ENCODE assay signal across 8 cellular contexts in genomic region chr5:143434261-143435206, GRCh38. TPM values are rescaled to one million over a fixed set of nuclear protein-coding genes. Genes with fewer than 3 reads are reported as not detected.
DNase-seq lines count a peak whose midpoint lies in the region; ATAC-seq lines count a peak whose summit lies in the region.

No MANE protein-coding gene starts in this region.

- no peaks in the 10 kb centered on the region for H3K27me3 Mint-ChIP-seq in activated CD8-positive, alpha-beta memory T cell treated with anti-CD3 and anti-CD28 coated beads, Interleukin-2, amount 10 ng/mL, durations not matched to agents 7 days and 5 days

- H3K36me3 Mint-ChIP-seq in activated CD8-positive, alpha-beta memory T cell treated with anti-CD3 and anti-CD28 coated beads, Interleukin-2, amount 10 ng/mL, durations not matched to agents 7 days and 5 days: no peaks in the 10 kb centered on the region

- H3K4me3 ChIP-seq in skeletal muscle satellite cell (ENCODE audit: low read length): no peak overlapping the region

- peaks cover 45% of the 10 kb centered on the region for H3K4me1 Mint-ChIP-seq in activated CD8-positive, alpha-beta memory T cell treated with anti-CD3 and anti-CD28 coated beads, Interleukin-2, amount 10 ng/mL, durations not matched to agents 7 days and 5 days

- no peaks in the 10 kb centered on the region for H3K36me3 ChIP-seq in skeletal muscle satellite cell (ENCODE audit: insufficient read depth, low read length)

- CTCF ChIA-PET in activated CD8-positive, alpha-beta memory T cell treated with anti-CD3 and anti-CD28 coated beads, Interleukin-2, amount 10 ng/mL, durations not matched to agents 7 days and 5 days (lab: Charles Lee): interaction anchor here (1.1 to 1.5 kb wide), 3 partner anchors 9 to 390 kb away, joined by 4 to 6 read pairs (median 5); partner anchors contain the start of gene NR3C1

- H3K9me3 Mint-ChIP-seq in activated CD8-positive, alpha-beta memory T cell treated with anti-CD3 and anti-CD28 coated beads, Interleukin-2, amount 10 ng/mL, durations not matched to agents 7 days and 5 days (ENCODE audit: low read depth): no peaks in the 10 kb centered on the region

- H3K4me3 Mint-ChIP-seq in activated CD8-positive, alpha-beta memory T cell treated with anti-CD3 and anti-CD28 coated beads, Interleukin-2, amount 10 ng/mL, durations not matched to agents 7 days and 5 days: peak overlapping the region; percentile 78

- no peak for DNase-seq in activated CD8-positive, alpha-beta memory T cell treated with anti-CD3 and anti-CD28 coated beads, Interleukin-2, amount 10 ng/mL, durations not matched to agents 7 days and 5 days
- no peak for DNase-seq in activated CD8-positive, alpha-beta memory T cell treated with anti-CD3 and anti-CD28 coated beads for 24 hours
- DNase-seq in SHP77 (lab: John Stamatoyannopoulos, UW): peak; percentile 56 to 66
- DNase-seq in central memory CD4-positive, alpha-beta T cell: peak; percentile 79
- DNase-seq in midbrain (lab: John Stamatoyannopoulos, UW): no peak
- no peak for DNase-seq in NCI-H226
- no peak for DNase-seq in EL

- peak overlapping the region; percentile 50 for H3K4me2 ChIP-seq in skeletal muscle satellite cell (ENCODE audit: low read length)

- H3K9me3 ChIP-seq in skeletal muscle satellite cell (replicated peaks; ENCODE audit: low read length): no peaks in the 10 kb centered on the region

- H3K27ac Mint-ChIP-seq in activated CD8-positive, alpha-beta memory T cell treated with anti-CD3 and anti-CD28 coated beads, Interleukin-2, amount 10 ng/mL, durations not matched to agents 7 days and 5 days: peak overlapping the region; percentile 85

- no peak overlapping the region for H3K9ac ChIP-seq in skeletal muscle satellite cell (ENCODE audit: low read depth, low read length)

- peaks cover 6% of the 10 kb centered on the region for H3K4me1 ChIP-seq in skeletal muscle satellite cell (ENCODE audit: control insufficient read depth, insufficient read depth, low read length)

- H3K27me3 ChIP-seq in skeletal muscle satellite cell (ENCODE audit: control insufficient read depth, insufficient read depth, low read length): no peaks in the 10 kb centered on the region

- peak; percentile 35 for ATAC-seq in activated CD8-positive, alpha-beta memory T cell treated with anti-CD3 and anti-CD28 coated beads, Interleukin-2, amount 10 ng/mL, durations not matched to agents 7 days and 5 days

RNA-seq across cellular contexts. Expression of gene NR3C1, which starts 31.0 kb away (rescaled TPM):
- total RNA-seq in activated CD8-positive, alpha-beta memory T cell treated with anti-CD3 and anti-CD28 coated beads, Interleukin-2, amount 10 ng/mL, durations not matched to agents 7 days and 5 days: 10 to 100 TPM; 66.2 to 77.9 TPM
- 36.2 and 40.6 TPM in 2 replicates for total RNA-seq in skeletal muscle satellite cell (2012; rRNA removed)

Comparison
In these comparisons a context has a peak if more than half of its experiments do, and no peak if none do; other contexts are left out.
1. DNase-seq: peak in SHP77 (2 of 2) and central memory CD4-positive, alpha-beta T cell (single experiment); none in activated CD8-positive, alpha-beta memory T cell treated with anti-CD3 and anti-CD28 coated beads, Interleukin-2, amount 10 ng/mL, durations not matched to agents 7 days and 5 days (single experiment), activated CD8-positive, alpha-beta memory T cell treated with anti-CD3 and anti-CD28 coated beads for 24 hours (single experiment), midbrain (single experiment), NCI-H226 (single experiment) and EL (single experiment).